ENCODE assay signal across 1 cellular context in genomic region chr4:85831647-85832046, GRCh38.
TF ChIP-seq lines count a peak whose summit lies in the region.

No MANE protein-coding gene starts in this region.

TF ChIP-seq in HepG2, 621 proteins besides CTCF, POLR2A, EP300 and RAD21 (continued from another document):
- TF ChIP-seq IRF9 (CRISPR knock-in tag; IDR thresholded peaks at IDR 0.05; ENCODE audit: borderline replicate concordance) (no peak), ZNF296 (CRISPR knock-in tag; conservative IDR thresholded peaks at IDR 0.05) (no peak), ZKSCAN8 (CRISPR knock-in tag; IDR thresholded peaks at IDR 0.05; ENCODE audit: borderline replicate concordance) (no peak), HNRNPH1 (optimal IDR thresholded peaks at IDR 0.05; ENCODE audit: low read depth, low read length) (no peak), ZNF530 (CRISPR knock-in tag; IDR thresholded peaks at IDR 0.05; ENCODE audit: low read depth) (no peak), ZNF326 (CRISPR knock-in tag; IDR thresholded peaks at IDR 0.05; ENCODE audit: borderline replicate concordance) (no peak), ZNF318 (CRISPR knock-in tag; IDR thresholded peaks at IDR 0.05) (no peak), KLF13 (CRISPR knock-in tag; IDR thresholded peaks at IDR 0.05) (no peak)
- TF ChIP-seq, protein P1, sequence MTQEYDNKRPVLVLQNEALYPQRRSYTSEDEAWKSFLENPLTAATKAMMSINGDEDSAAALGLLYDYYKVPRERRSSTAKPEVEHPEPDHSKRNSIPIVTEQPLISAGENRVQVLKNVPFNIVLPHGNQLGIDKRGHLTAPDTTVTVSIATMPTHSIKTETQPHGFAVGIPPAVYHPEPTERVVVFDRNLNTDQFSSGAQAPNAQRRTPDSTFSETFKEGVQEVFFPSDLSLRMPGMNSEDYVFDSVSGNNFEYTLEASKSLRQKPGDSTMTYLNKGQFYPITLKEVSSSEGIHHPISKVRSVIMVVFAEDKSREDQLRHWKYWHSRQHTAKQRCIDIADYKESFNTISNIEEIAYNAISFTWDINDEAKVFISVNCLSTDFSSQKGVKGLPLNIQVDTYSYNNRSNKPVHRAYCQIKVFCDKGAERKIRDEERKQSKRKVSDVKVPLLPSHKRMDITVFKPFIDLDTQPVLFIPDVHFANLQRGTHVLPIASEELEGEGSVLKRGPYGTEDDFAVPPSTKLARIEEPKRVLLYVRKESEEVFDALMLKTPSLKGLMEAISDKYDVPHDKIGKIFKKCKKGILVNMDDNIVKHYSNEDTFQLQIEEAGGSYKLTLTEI (CRISPR knock-in tag; conservative IDR thresholded peaks at IDR 0.05) = no peak
